9 cellular contexts compared by ENCODE assay signal in genomic region chr20:23200914-23201313, GRCh38.
DNase-seq lines count a peak whose midpoint lies in the region; ATAC-seq, FAIRE-seq and TF ChIP-seq lines count a peak whose summit lies in the region.
"Had no signal": no experiment of that assay in that cellular context is flagged by ENCODE, and none has a peak within 500 bp of the region (broad histone marks: within the 10 kb centered on the region; RNA-seq: fewer than 3 reads in every experiment).

No MANE protein-coding gene starts in this region.

- H3K79me2 ChIP-seq in neural progenitor cell (ENCODE audit: low read depth): no peaks in the 10 kb centered on the region

- TF ChIP-seq CTCF in chondrocyte (IDR thresholded peaks at IDR 0.05) (peak; percentile 68), neural progenitor cell (IDR thresholded peaks at IDR 0.05) (peak; percentile 47)

- peaks cover 43% of the 10 kb centered on the region for H3K27me3 Mint-ChIP-seq in chondrocyte (ENCODE audit: low read depth)
- H3K27me3 Mint-ChIP-seq in neural progenitor cell (ENCODE audit: insufficient read depth, low read depth): peaks cover 10% of the 10 kb centered on the region

- H3K9me3 Mint-ChIP-seq in chondrocyte (ENCODE audit: low read depth) (peaks cover 1% of the 10 kb centered on the region), neural progenitor cell (peaks cover 7% of the 10 kb centered on the region)

- H2AFZ ChIP-seq in neural progenitor cell (replicated peaks): no peak overlapping the region

- DNase-seq in GM12892 (ENCODE audit: insufficient read length): peak; percentile 29
- DNase-seq in MV-4-11 (lab: John Stamatoyannopoulos, UW): peak; percentile 12
- DNase-seq in chondrocyte (ENCODE audit: low spot score): no peak
- DNase-seq in neural progenitor cell (ENCODE audit: low spot score): peak; percentile 51
- DNase-seq in effector CD8-positive, alpha-beta T cell (lab: John Stamatoyannopoulos, UW): no peak
- no peak for DNase-seq in epidermal melanocyte (ENCODE audit: insufficient read length, low spot score)

- H3K4me1 Mint-ChIP-seq in chondrocyte (ENCODE audit: low read depth): no peaks in the 10 kb centered on the region
- peaks cover 32% of the 10 kb centered on the region for H3K4me1 Mint-ChIP-seq in neural progenitor cell
- H3K4me1 Mint-ChIP-seq: IgD-negative memory B cell had no signal

- no peak overlapping the region for H3K4me2 ChIP-seq in neural progenitor cell

- no peak for FAIRE-seq in GM12892 (lab: Jason Lieb, UNC)

- no peaks in the 10 kb centered on the region for H3K36me3 ChIP-seq in neural progenitor cell

- no peak for ATAC-seq in HG03108 (IDR thresholded peaks at IDR 0.05; ENCODE audit: unreplicated experiment)
- no peak for ATAC-seq in HG03378 (IDR thresholded peaks at IDR 0.05; ENCODE audit: unreplicated experiment)

- H3K27ac Mint-ChIP-seq in chondrocyte (ENCODE audit: unreplicated experiment) (no peak overlapping the region), neural progenitor cell (no peak overlapping the region)
- H3K27ac Mint-ChIP-seq: IgD-negative memory B cell had no signal

- H3K9me3 ChIP-seq in neural progenitor cell (ENCODE audit: low read depth): no peaks in the 10 kb centered on the region

- peaks cover 19% of the 10 kb centered on the region for H3F3A ChIP-seq in neural progenitor cell (ENCODE audit: low read depth)

- H3K4me3 ChIP-seq in neural progenitor cell: no peak overlapping the region

- peaks cover 9% of the 10 kb centered on the region for H4K20me1 ChIP-seq in neural progenitor cell (ENCODE audit: low read depth)

- no peaks in the 10 kb centered on the region for H3K36me3 Mint-ChIP-seq in chondrocyte (ENCODE audit: low read depth)
- no peaks in the 10 kb centered on the region for H3K36me3 Mint-ChIP-seq in neural progenitor cell
- H3K36me3 Mint-ChIP-seq: IgD-negative memory B cell had no signal

- no peak overlapping the region for H3K9ac ChIP-seq in neural progenitor cell

- no peak for TF ChIP-seq POLR2A in GM12892 (IDR thresholded peaks at IDR 0.05; ENCODE audit: low read depth, low read length)

- peaks cover 20% of the 10 kb centered on the region for H3K4me1 ChIP-seq in neural progenitor cell

- H3K4me3 Mint-ChIP-seq in chondrocyte (ENCODE audit: unreplicated experiment) (no peak overlapping the region), neural progenitor cell (no peak overlapping the region)

- H3K27ac ChIP-seq in neural progenitor cell: no peak overlapping the region

- H3K27me3 ChIP-seq in neural progenitor cell: peaks cover 63% of the 10 kb centered on the region

Comparison
In these comparisons a context has a peak if more than half of its experiments do, and no peak if none do; other contexts are left out.
1. DNase-seq: peak in GM12892 (single experiment), MV-4-11 (single experiment) and neural progenitor cell (single experiment); none in chondrocyte (single experiment), effector CD8-positive, alpha-beta T cell (single experiment) and epidermal melanocyte (single experiment).